ENCODE assay signal across 8 cellular contexts in the genomic region with DNA sequence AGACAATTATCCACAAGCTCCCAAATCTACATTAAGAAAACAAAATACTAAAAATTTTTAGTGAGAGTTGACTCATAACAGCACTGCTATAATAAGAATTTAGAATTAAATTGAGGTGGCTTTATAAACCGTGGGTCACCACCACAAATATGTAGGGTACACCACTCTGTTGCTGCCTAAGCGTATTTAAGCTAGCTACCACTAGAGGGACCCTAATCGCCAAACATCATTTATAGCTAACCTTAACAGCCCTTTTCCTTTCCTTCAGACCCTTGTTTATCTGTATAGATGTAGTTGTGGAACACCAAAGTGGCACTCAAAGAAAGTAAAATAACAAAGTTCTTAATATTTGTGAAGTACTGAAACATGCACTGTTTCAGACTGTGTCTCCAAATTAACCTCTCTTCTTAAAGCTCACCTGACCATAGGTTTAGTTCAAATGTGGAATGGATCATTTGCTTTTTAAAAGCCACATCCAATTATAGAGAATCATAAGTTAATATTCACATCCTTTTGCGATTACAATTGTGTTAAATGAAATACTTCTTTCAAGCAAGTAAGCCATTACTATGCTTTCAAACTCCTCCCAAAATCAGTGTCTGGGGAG.
A peak's percentile ranks its signal among the peaks of the same experiment; 100 is the strongest.
DNase-seq lines count a peak whose midpoint lies in the region; ATAC-seq, FAIRE-seq and TF ChIP-seq lines count a peak whose summit lies in the region.

No MANE protein-coding gene starts in this region.

- no peak overlapping the region for H2BK12ac ChIP-seq in H1 (ENCODE audit: low read depth, low read length)

- H3K36me3 Mint-ChIP-seq in activated T-cell treated with anti-CD3 and anti-CD28 coated beads, Interleukin-2, amount 50 U/mL, for 4 hours (ENCODE audit: insufficient read depth) = no peaks in the 10 kb centered on the region
- H3K36me3 Mint-ChIP-seq in mesothelial cell of epicardium = no peaks in the 10 kb centered on the region

- peak; percentile 40 to 41 for ATAC-seq in activated T-cell treated with anti-CD3 and anti-CD28 coated beads, Interleukin-2, amount 50 U/mL, for 4 hours

- no peaks in the 10 kb centered on the region for H3K79me1 ChIP-seq in H1 (ENCODE audit: low read depth, low read length)

- H3K14ac ChIP-seq in H1 (ENCODE audit: insufficient read length) = no peak overlapping the region

- H3K27ac ChIP-seq in Peyer's patch = no peak overlapping the region
- H3K27ac ChIP-seq in H1 (ENCODE audit: low read depth, low read length) = no peak overlapping the region

- no peaks in the 10 kb centered on the region for H4K20me1 ChIP-seq in H1 (replicated peaks in 1 of 2; ENCODE audit: control insufficient read depth in 1 of 2, insufficient read depth in 2 of 2, low read length in 2 of 2)

- H3K27ac Mint-ChIP-seq in mesothelial cell of epicardium = no peak overlapping the region

- H3K4me3 ChIP-seq in Peyer's patch (no peak overlapping the region), H1 (ENCODE audit: extremely low read depth in 1 of 4, insufficient read depth in 2 of 4, low read depth in 3 of 4, low read length in 4 of 4) (no peak overlapping the region)

- no peak overlapping the region for H4K5ac ChIP-seq in H1 (ENCODE audit: insufficient read length, low read depth, low read length)

- TF ChIP-seq POLR2A in H54 (IDR thresholded peaks at IDR 0.05; ENCODE audit: low read depth, low read length) = no peak
- no peak for TF ChIP-seq POLR2A in Peyer's patch (IDR thresholded peaks at IDR 0.05)
- no peak for TF ChIP-seq POLR2A in H1 (IDR thresholded peaks at IDR 0.05; ENCODE audit: control extremely low read depth in 1 of 2, low read depth in 2 of 2, low read length in 2 of 2)

- H3K4me3 Mint-ChIP-seq in activated T-cell treated with anti-CD3 and anti-CD28 coated beads, Interleukin-2, amount 50 U/mL, for 4 hours = no peak overlapping the region
- H3K4me3 Mint-ChIP-seq in mesothelial cell of epicardium = no peak overlapping the region

- peak; percentile 27 to 68 (median 65) for TF ChIP-seq CTCF in Peyer's patch (IDR thresholded peaks at IDR 0.05)
- peak in 2 of 3 experiments; percentile 70 to 89; a peak in 3 of 4 replicates for TF ChIP-seq CTCF in H1 (IDR thresholded peaks at IDR 0.05; ENCODE audit: control extremely low read depth in 1 of 3, insufficient read depth in 1 of 3, low read depth in 1 of 3, low read length in 3 of 3)
- TF ChIP-seq CTCF in mesothelial cell of epicardium (IDR thresholded peaks at IDR 0.05; ENCODE audit: unreplicated experiment) = peak; percentile 74

- H3K9ac ChIP-seq in H1 (replicated peaks in 1 of 4; ENCODE audit: extremely low read depth in 1 of 4, low read depth in 3 of 4, low read length in 3 of 4) = no peak overlapping the region

- H3K23me2 ChIP-seq in H1 (ENCODE audit: low read depth, low read length) = no peaks in the 10 kb centered on the region

- H3K18ac ChIP-seq in H1 (ENCODE audit: extremely low read depth, low read length) = no peak overlapping the region

- no peak overlapping the region for H3K4ac ChIP-seq in H1 (replicated peaks; ENCODE audit: insufficient read length, low read depth, low read length)

- no peaks in the 10 kb centered on the region for H3K9me3 ChIP-seq in Peyer's patch
- H3K9me3 ChIP-seq in H1 (ENCODE audit: insufficient read depth in 2 of 2, low read depth in 1 of 2, low read length in 1 of 2) = no peaks in the 10 kb centered on the region

- CTCF ChIA-PET in H1 (lab: Charles Lee; ENCODE audit: partially characterized antibody) = interaction anchor here (0.6 to 6.7 kb wide), 59 partner anchors 10 to 452 kb away, joined by 3 to 68 read pairs (median 4); partner anchors contain the start of genes C4orf36 and PTPN13

- no peak for DNase-seq in activated T-cell treated with anti-CD3 and anti-CD28 coated beads, Interleukin-2, amount 50 U/mL, for 4 hours
- no peak for DNase-seq in activated T-cell treated with anti-CD3 and anti-CD28 coated beads, Interleukin-2, amount 50 U/mL, for 48 hours
- DNase-seq in H54 (ENCODE audit: insufficient read length, low spot score) (no peak), Kasumi-1 (lab: John Stamatoyannopoulos, UW) (peak; percentile 81 to 91), Peyer's patch (no peak), H1 (ENCODE audit: low read depth in 1 of 2, low spot score in 2 of 2) (no peak), mesothelial cell of epicardium (ENCODE audit: low spot score in 2 of 2, unreplicated experiment in 2 of 2) (no peak), mesenteric fat pad (ENCODE audit: low spot score) (no peak)

- no peak overlapping the region for H2AK5ac ChIP-seq in H1 (ENCODE audit: low read depth, low read length)

- no peak overlapping the region for H2BK15ac ChIP-seq in H1 (ENCODE audit: low read length)

- no peak overlapping the region for H4K91ac ChIP-seq in H1 (replicated peaks; ENCODE audit: insufficient read length, low read length)

- H3K36me3 ChIP-seq in Peyer's patch (no peaks in the 10 kb centered on the region), H1 (ENCODE audit: control insufficient read depth in 2 of 4, insufficient read depth in 4 of 4, low read length in 3 of 4) (no peaks in the 10 kb centered on the region)

- H3K27me3 ChIP-seq in Peyer's patch = no peaks in the 10 kb centered on the region
- no peaks in the 10 kb centered on the region for H3K27me3 ChIP-seq in H1 (replicated peaks in 1 of 4; ENCODE audit: control insufficient read depth in 3 of 4, extremely low read depth in 1 of 4, insufficient read depth in 3 of 4, low read length in 3 of 4)

- no peak overlapping the region for H3K4me2 ChIP-seq in H1 (ENCODE audit: insufficient read depth in 1 of 2, low read depth in 2 of 2, low read length in 2 of 2)

- 30% methylated on average over 4 of the region's 4 CpGs; no CpG with 5 or more reads in 1 of the 2 experiments for WGBS in H1 (ENCODE audit: extremely low coverage in 1 of 2, insufficient coverage in 1 of 2, insufficient read length in 1 of 2, insufficient replicate concordance in 2 of 2, low coverage in 1 of 2, low lambda C conversion rate in 2 of 2, missing lambda C conversion rate in 1 of 2), 2 experiments

- H2BK120ac ChIP-seq in H1 (replicated peaks; ENCODE audit: low read depth, low read length) = no peak overlapping the region

- H3K23ac ChIP-seq in H1 (ENCODE audit: insufficient read length) = no peak overlapping the region

- peaks cover 8% of the 10 kb centered on the region for H3K27me3 Mint-ChIP-seq in activated T-cell treated with anti-CD3 and anti-CD28 coated beads, Interleukin-2, amount 50 U/mL, for 4 hours (ENCODE audit: low read depth)
- peaks cover 2% of the 10 kb centered on the region for H3K27me3 Mint-ChIP-seq in mesothelial cell of epicardium (ENCODE audit: low read depth)

- no peaks in the 10 kb centered on the region for H3K4me1 Mint-ChIP-seq in activated T-cell treated with anti-CD3 and anti-CD28 coated beads, Interleukin-2, amount 50 U/mL, for 4 hours (ENCODE audit: low read depth)
- peaks cover 9% of the 10 kb centered on the region for H3K4me1 Mint-ChIP-seq in mesothelial cell of epicardium

- POLR2A ChIA-PET in H1 (lab: Charles Lee; ENCODE audit: partially characterized antibody) = interaction anchor here (1.7 kb wide), 1 partner anchor 96 kb away, joined by 5 read pairs; the partner anchor contains the start of gene PTPN13

- H3K79me2 ChIP-seq in H1 (ENCODE audit: control insufficient read depth in 1 of 2, insufficient read depth in 2 of 2, low read length in 2 of 2) = no peaks in the 10 kb centered on the region

- no peak for TF ChIP-seq EP300 in H1 (IDR thresholded peaks at IDR 0.05; ENCODE audit: borderline replicate concordance in 1 of 2, low read depth in 2 of 2, low read length in 2 of 2)

- no peak overlapping the region for H3K56ac ChIP-seq in H1 (replicated peaks; ENCODE audit: insufficient read length, low read depth, low read length)

- no peak overlapping the region for H2AFZ ChIP-seq in H1 (ENCODE audit: low read length)

- FAIRE-seq in H54 (lab: Jason Lieb, UNC) (peak; percentile 89), H1 (lab: Jason Lieb, UNC) (peak; percentile 96)

- no peak overlapping the region for H2BK20ac ChIP-seq in H1 (ENCODE audit: low read length)

- peak; percentile 88 to 90 for TF ChIP-seq RAD21 in H1 (IDR thresholded peaks at IDR 0.05 in 1 of 2, conservative IDR thresholded peaks at IDR 0.05 in 1 of 2; ENCODE audit: low read depth in 2 of 2, low read length in 2 of 2)

- H3K4me1 ChIP-seq in Peyer's patch (no peaks in the 10 kb centered on the region), H1 (replicated peaks in 1 of 4; ENCODE audit: control insufficient read depth in 3 of 4, insufficient read depth in 4 of 4, low read length in 3 of 4) (peaks cover 0 to 11% (median 0%) of the 10 kb centered on the region in 4 experiments; a peak in 2 of 7 replicates)

- H3K9me3 Mint-ChIP-seq in activated T-cell treated with anti-CD3 and anti-CD28 coated beads, Interleukin-2, amount 50 U/mL, for 4 hours = no peaks in the 10 kb centered on the region
- no peaks in the 10 kb centered on the region for H3K9me3 Mint-ChIP-seq in mesothelial cell of epicardium

- H2BK5ac ChIP-seq in H1 (ENCODE audit: low read depth, low read length) = no peak overlapping the region

- H4K8ac ChIP-seq in H1 (ENCODE audit: extremely low read depth, insufficient read depth, low read length) = no peak overlapping the region

TF ChIP-seq in H1, 55 proteins besides CTCF, POLR2A, EP300 and RAD21:
- TF ChIP-seq HDAC6 (IDR thresholded peaks at IDR 0.05; ENCODE audit: low read depth, low read length) (no peak), MAFK (IDR thresholded peaks at IDR 0.05; ENCODE audit: low read depth, low read length) (peak; percentile 38; the same call in 1 of the 2 replicates), JUN (IDR thresholded peaks at IDR 0.05; ENCODE audit: low read depth, low read length) (no peak)

Comparison
In these comparisons a context has a peak if more than half of its experiments do, and no peak if none do; other contexts are left out.
1. DNase-seq: peak in Kasumi-1 (2 of 2); none in activated T-cell treated with anti-CD3 and anti-CD28 coated beads, Interleukin-2, amount 50 U/mL, for 4 hours (single experiment), activated T-cell treated with anti-CD3 and anti-CD28 coated beads, Interleukin-2, amount 50 U/mL, for 48 hours (0 of 2), H54 (single experiment), Peyer's patch (0 of 3), H1 (0 of 2), mesothelial cell of epicardium (0 of 2) and mesenteric fat pad (single experiment).
2. Peak in every context shown above with its lines, with median percentiles within 50 percentile points of each other: CTCF ChIP-seq.